Comparison of ENCODE assay signal across 8 cellular contexts in genomic region chr17:48429638-48430586, GRCh38. TPM values are rescaled to one million over a fixed set of nuclear protein-coding genes. Genes with fewer than 3 reads are reported as not detected.
A peak's percentile ranks its signal among the peaks of the same experiment; 100 is the strongest.
DNase-seq lines count a peak whose midpoint lies in the region; ATAC-seq and TF ChIP-seq lines count a peak whose summit lies in the region.

SKAP1 (minus strand) TSS chr17:48430214.

- peaks cover 3% of the 10 kb centered on the region for H3K9me3 Mint-ChIP-seq in activated CD8-positive, alpha-beta T cell treated with anti-CD3 and anti-CD28 coated beads, Interleukin-2, amount 10 ng/mL, durations not matched to agents 7 days and 5 days (ENCODE audit: insufficient read depth)

- H3K36me3 Mint-ChIP-seq in activated CD8-positive, alpha-beta T cell treated with anti-CD3 and anti-CD28 coated beads, Interleukin-2, amount 10 ng/mL, durations not matched to agents 7 days and 5 days (ENCODE audit: low read depth): peaks cover 53% of the 10 kb centered on the region

- peaks cover 80% of the 10 kb centered on the region for H3K4me1 Mint-ChIP-seq in activated CD8-positive, alpha-beta T cell treated with anti-CD3 and anti-CD28 coated beads, Interleukin-2, amount 10 ng/mL, durations not matched to agents 7 days and 5 days (ENCODE audit: low read depth)

- peak within 1 kb of the TSS; percentile 93 for H3K4me3 Mint-ChIP-seq in activated CD8-positive, alpha-beta T cell treated with anti-CD3 and anti-CD28 coated beads, Interleukin-2, amount 10 ng/mL, durations not matched to agents 7 days and 5 days

- CTCF ChIA-PET in activated CD8-positive, alpha-beta T cell treated with anti-CD3 and anti-CD28 coated beads, Interleukin-2, amount 10 ng/mL, durations not matched to agents 7 days and 5 days (lab: Charles Lee): interaction anchor here (1.2 kb wide), 1 partner anchor 11 kb away, joined by 8 read pairs; no protein-coding TSS in a partner anchor
- CTCF ChIA-PET in RWPE1 (lab: Yijun Ruan, JAX): no interaction called here

- ATAC-seq in HG02981 (IDR thresholded peaks at IDR 0.05; ENCODE audit: unreplicated experiment): peak; percentile 54
- peak; percentile 66 for ATAC-seq in activated CD8-positive, alpha-beta T cell treated with anti-CD3 and anti-CD28 coated beads, Interleukin-2, amount 10 ng/mL, durations not matched to agents 7 days and 5 days

- TF ChIP-seq CTCF in GM10266 (IDR thresholded peaks at IDR 0.05; ENCODE audit: control insufficient read depth, insufficient read depth, low read depth, missing control alignments) (peak; percentile 4), RWPE1 (conservative IDR thresholded peaks at IDR 0.05; ENCODE audit: low read depth) (no peak)

- H3K27me3 Mint-ChIP-seq in activated CD8-positive, alpha-beta T cell treated with anti-CD3 and anti-CD28 coated beads, Interleukin-2, amount 10 ng/mL, durations not matched to agents 7 days and 5 days (ENCODE audit: low read depth): no peaks in the 10 kb centered on the region

- POLR2A ChIA-PET in activated CD8-positive, alpha-beta T cell treated with anti-CD3 and anti-CD28 coated beads, Interleukin-2, amount 10 ng/mL, durations not matched to agents 7 days and 5 days (lab: Charles Lee): interaction anchor here (2.7 kb wide), 2 partner anchors 10 to 24 kb away, joined by 15 to 28 read pairs; no protein-coding TSS in a partner anchor
- POLR2A ChIA-PET in RWPE1 (lab: Yijun Ruan, JAX; ENCODE audit: low non-redundant PET): no interaction called here

- H3K27ac Mint-ChIP-seq in activated CD8-positive, alpha-beta T cell treated with anti-CD3 and anti-CD28 coated beads, Interleukin-2, amount 10 ng/mL, durations not matched to agents 7 days and 5 days: peak within 1 kb of the TSS; percentile 97

- no peak within 1 kb of the TSS for H3K27ac ChIP-seq in RWPE1

- DNase-seq in GM10266 (ENCODE audit: extremely low spot score): peak; percentile 76
- DNase-seq in activated CD8-positive, alpha-beta T cell treated with anti-CD3 and anti-CD28 coated beads, Interleukin-2, amount 10 ng/mL, durations not matched to agents 7 days and 5 days: peak; percentile 67
- DNase-seq in germinal center (ENCODE audit: low spot score): peak; percentile 72
- DNase-seq in stimulated activated CD4-positive, alpha-beta T cell treated with anti-CD3 and anti-CD28 coated beads, Interleukin-4, amount 100 ng/mL, for 24 hours: peak; percentile 65
- no peak for DNase-seq in cerebellum (ENCODE audit: low spot score)
- DNase-seq in RWPE1 (ENCODE audit: low spot score): no peak
- no peak for DNase-seq in anterior cingulate cortex (lab: John Stamatoyannopoulos, UW)

RNA-seq across cellular contexts. Expression of gene SKAP1, which starts in this region (rescaled TPM):
- total RNA-seq in activated CD8-positive, alpha-beta T cell treated with anti-CD3 and anti-CD28 coated beads, Interleukin-2, amount 10 ng/mL, durations not matched to agents 7 days and 5 days: 10 to 100 TPM; 93.8 to 94.1 TPM
- total RNA-seq in cerebellum: 0.64 TPM

Comparison
In these comparisons a context has a peak if more than half of its experiments do, and no peak if none do; other contexts are left out.
1. RNA of gene SKAP1 (total RNA-seq): 93.8 to 94.1 TPM in activated CD8-positive, alpha-beta T cell treated with anti-CD3 and anti-CD28 coated beads, Interleukin-2, amount 10 ng/mL, durations not matched to agents 7 days and 5 days; 0.64 TPM in cerebellum (single experiment); every median in the first group is over 10 times any median in the second.
2. DNase-seq: peak in GM10266 (single experiment), activated CD8-positive, alpha-beta T cell treated with anti-CD3 and anti-CD28 coated beads, Interleukin-2, amount 10 ng/mL, durations not matched to agents 7 days and 5 days (single experiment), germinal center (single experiment) and stimulated activated CD4-positive, alpha-beta T cell treated with anti-CD3 and anti-CD28 coated beads, Interleukin-4, amount 100 ng/mL, for 24 hours (single experiment); none in cerebellum (single experiment), RWPE1 (single experiment) and anterior cingulate cortex (0 of 58).